Comparison of ENCODE assay signal across 17 cellular contexts in the genomic region with DNA sequence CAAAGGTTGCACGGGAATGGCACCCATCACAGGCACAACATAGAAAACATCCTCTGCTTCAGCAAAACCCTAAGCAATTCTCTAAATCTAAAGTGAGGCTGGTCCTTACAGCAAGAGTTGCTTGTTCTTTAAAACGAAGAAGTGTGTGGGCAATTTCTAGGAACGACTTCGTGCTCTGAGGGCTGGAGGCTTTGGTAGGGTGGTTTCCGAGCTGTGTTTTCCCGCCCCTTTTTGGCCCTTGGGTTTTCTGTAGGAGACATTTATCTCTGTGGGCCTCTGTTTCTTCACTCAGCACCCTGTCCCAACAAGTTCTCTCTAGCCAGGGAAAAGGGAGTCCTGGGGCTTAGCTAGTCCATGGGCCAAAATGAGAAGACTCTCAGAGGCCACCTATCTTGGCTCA.
DNase-seq lines count a peak whose midpoint lies in the region; ATAC-seq and TF ChIP-seq lines count a peak whose summit lies in the region.
"Had no signal": no experiment of that assay in that cellular context is flagged by ENCODE, and none has a peak within 500 bp of the region (broad histone marks: within the 10 kb centered on the region; RNA-seq: fewer than 3 reads in every experiment).

No MANE protein-coding gene starts in this region.

- peaks cover 0 to 12% (median 5%) of the 10 kb centered on the region in 4 donors for H3K36me3 ChIP-seq in esophagus muscularis mucosa
- H3K36me3 ChIP-seq: HAP-1 had no signal

- no peak overlapping the region for H3K27ac ChIP-seq in esophagus muscularis mucosa (replicated peaks in 1 of 4)
- H3K27ac ChIP-seq: 22Rv1, A549, C4-2B had no signal

- no peak overlapping the region for H3K4me3 ChIP-seq in esophagus muscularis mucosa
- H3K4me3 ChIP-seq: A549, HAP-1 had no signal

- peak; percentile 13 for ATAC-seq in activated CD8-positive, alpha-beta T cell treated with anti-CD3 and anti-CD28 coated beads for 36 hours
- no peak for ATAC-seq in activated CD8-positive, alpha-beta T cell treated with anti-CD3 and anti-CD28 coated beads, Interleukin-2, amount 10 ng/mL, durations not matched to agents 7 days and 5 days
- peak; percentile 43 for ATAC-seq in activated T-helper 17 cell treated with anti-CD3 and anti-CD28 coated beads, Interleukin-2, amount 50 U/mL, for 72 hours (replicated peaks)
- ATAC-seq: A549 had no signal

- H3K27ac Mint-ChIP-seq in activated CD8-positive, alpha-beta T cell treated with anti-CD3 and anti-CD28 coated beads for 36 hours: no peak overlapping the region
- no peak overlapping the region for H3K27ac Mint-ChIP-seq in activated CD8-positive, alpha-beta T cell treated with anti-CD3 and anti-CD28 coated beads, Interleukin-2, amount 10 ng/mL, durations not matched to agents 7 days and 5 days
- no peak overlapping the region for H3K27ac Mint-ChIP-seq in activated T-helper 17 cell treated with anti-CD3 and anti-CD28 coated beads, Interleukin-2, amount 50 U/mL, for 72 hours
- no peak overlapping the region for H3K27ac Mint-ChIP-seq in progenitor cell of endocrine pancreas
- H3K27ac Mint-ChIP-seq: CD4-positive, alpha-beta memory T cell had no signal

- no peaks in the 10 kb centered on the region for H3K4me1 Mint-ChIP-seq in activated CD8-positive, alpha-beta T cell treated with anti-CD3 and anti-CD28 coated beads for 36 hours (ENCODE audit: low read depth)
- no peaks in the 10 kb centered on the region for H3K4me1 Mint-ChIP-seq in activated CD8-positive, alpha-beta T cell treated with anti-CD3 and anti-CD28 coated beads, Interleukin-2, amount 10 ng/mL, durations not matched to agents 7 days and 5 days (ENCODE audit: low read depth)
- no peaks in the 10 kb centered on the region for H3K4me1 Mint-ChIP-seq in activated T-helper 17 cell treated with anti-CD3 and anti-CD28 coated beads, Interleukin-2, amount 50 U/mL, for 72 hours
- H3K4me1 Mint-ChIP-seq in progenitor cell of endocrine pancreas (ENCODE audit: low read depth): no peaks in the 10 kb centered on the region
- H3K4me1 Mint-ChIP-seq: CD4-positive, alpha-beta memory T cell had no signal

- H3K9me3 ChIP-seq in esophagus muscularis mucosa: no peaks in the 10 kb centered on the region
- H3K9me3 ChIP-seq: A549, HAP-1 had no signal

- peaks cover 0 to 5% (median 2%) of the 10 kb centered on the region in 4 donors for H3K4me1 ChIP-seq in esophagus muscularis mucosa
- H3K4me1 ChIP-seq: A549, HAP-1 had no signal

- no peak for TF ChIP-seq CTCF in activated CD8-positive, alpha-beta T cell treated with anti-CD3 and anti-CD28 coated beads for 36 hours (IDR thresholded peaks at IDR 0.05)
- no peak for TF ChIP-seq CTCF in esophagus muscularis mucosa (IDR thresholded peaks at IDR 0.05)
- TF ChIP-seq CTCF in progenitor cell of endocrine pancreas (IDR thresholded peaks at IDR 0.05; ENCODE audit: unreplicated experiment): no peak

- no peak for TF ChIP-seq POLR2A in esophagus muscularis mucosa (IDR thresholded peaks at IDR 0.05; ENCODE audit: low read depth)

- H3K27me3 ChIP-seq in esophagus muscularis mucosa: no peaks in the 10 kb centered on the region

- H3K27me3 Mint-ChIP-seq in activated CD8-positive, alpha-beta T cell treated with anti-CD3 and anti-CD28 coated beads for 36 hours: no peaks in the 10 kb centered on the region
- peaks cover 2% of the 10 kb centered on the region for H3K27me3 Mint-ChIP-seq in activated CD8-positive, alpha-beta T cell treated with anti-CD3 and anti-CD28 coated beads, Interleukin-2, amount 10 ng/mL, durations not matched to agents 7 days and 5 days (ENCODE audit: low read depth)
- no peaks in the 10 kb centered on the region for H3K27me3 Mint-ChIP-seq in activated T-helper 17 cell treated with anti-CD3 and anti-CD28 coated beads, Interleukin-2, amount 50 U/mL, for 72 hours
- H3K27me3 Mint-ChIP-seq in progenitor cell of endocrine pancreas: peaks cover 7% of the 10 kb centered on the region
- H3K27me3 Mint-ChIP-seq: CD4-positive, alpha-beta memory T cell had no signal

- WGBS in esophagus muscularis mucosa: 70% methylated on average over 6 of the region's 6 CpGs

- no peaks in the 10 kb centered on the region for H3K36me3 Mint-ChIP-seq in activated CD8-positive, alpha-beta T cell treated with anti-CD3 and anti-CD28 coated beads for 36 hours (ENCODE audit: low read depth)
- no peaks in the 10 kb centered on the region for H3K36me3 Mint-ChIP-seq in activated CD8-positive, alpha-beta T cell treated with anti-CD3 and anti-CD28 coated beads, Interleukin-2, amount 10 ng/mL, durations not matched to agents 7 days and 5 days (ENCODE audit: low read depth)
- no peaks in the 10 kb centered on the region for H3K36me3 Mint-ChIP-seq in activated T-helper 17 cell treated with anti-CD3 and anti-CD28 coated beads, Interleukin-2, amount 50 U/mL, for 72 hours (ENCODE audit: low read depth)
- H3K36me3 Mint-ChIP-seq in progenitor cell of endocrine pancreas (ENCODE audit: insufficient read depth): no peaks in the 10 kb centered on the region
- H3K36me3 Mint-ChIP-seq: CD4-positive, alpha-beta memory T cell had no signal

- CTCF ChIA-PET in activated CD8-positive, alpha-beta T cell treated with anti-CD3 and anti-CD28 coated beads for 36 hours (lab: Charles Lee): interaction anchor here (1.3 kb wide), 1 partner anchor 76 kb away, joined by 3 read pairs; no protein-coding TSS in a partner anchor
- CTCF ChIA-PET in activated CD8-positive, alpha-beta T cell treated with anti-CD3 and anti-CD28 coated beads, Interleukin-2, amount 10 ng/mL, durations not matched to agents 7 days and 5 days (lab: Charles Lee): no interaction called here

- peak; percentile 14 for DNase-seq in activated CD8-positive, alpha-beta T cell treated with anti-CD3 and anti-CD28 coated beads for 36 hours
- no peak for DNase-seq in activated CD8-positive, alpha-beta T cell treated with anti-CD3 and anti-CD28 coated beads, Interleukin-2, amount 10 ng/mL, durations not matched to agents 7 days and 5 days
- peak; percentile 19 for DNase-seq in OCI-M1 (lab: John Stamatoyannopoulos, UW)
- no peak for DNase-seq in esophagus muscularis mucosa (ENCODE audit: extremely low spot score)
- DNase-seq in activated CD4-positive, CD25-positive, alpha-beta regulatory T cell treated with anti-CD3 and anti-CD28 coated beads, Interleukin-2, amount 50 U/mL, for 72 hours: no peak
- DNase-seq in progenitor cell of endocrine pancreas (ENCODE audit: low spot score, unreplicated experiment): no peak
- DNase-seq: AML-193; CD4-positive, alpha-beta memory T cell; DMS153; DMS79; GDM1; GOT3 had no signal

- TF ChIP-seq EP300 in esophagus muscularis mucosa (IDR thresholded peaks at IDR 0.05): no peak

- no peak overlapping the region for H3K4me3 Mint-ChIP-seq in activated CD8-positive, alpha-beta T cell treated with anti-CD3 and anti-CD28 coated beads for 36 hours
- H3K4me3 Mint-ChIP-seq in activated CD8-positive, alpha-beta T cell treated with anti-CD3 and anti-CD28 coated beads, Interleukin-2, amount 10 ng/mL, durations not matched to agents 7 days and 5 days: no peak overlapping the region
- H3K4me3 Mint-ChIP-seq in activated T-helper 17 cell treated with anti-CD3 and anti-CD28 coated beads, Interleukin-2, amount 50 U/mL, for 72 hours: no peak overlapping the region
- no peak overlapping the region for H3K4me3 Mint-ChIP-seq in progenitor cell of endocrine pancreas (ENCODE audit: low read depth)
- H3K4me3 Mint-ChIP-seq: CD4-positive, alpha-beta memory T cell had no signal

- H3K9me3 Mint-ChIP-seq in activated CD8-positive, alpha-beta T cell treated with anti-CD3 and anti-CD28 coated beads for 36 hours: no peaks in the 10 kb centered on the region
- H3K9me3 Mint-ChIP-seq in activated CD8-positive, alpha-beta T cell treated with anti-CD3 and anti-CD28 coated beads, Interleukin-2, amount 10 ng/mL, durations not matched to agents 7 days and 5 days (ENCODE audit: insufficient read depth): no peaks in the 10 kb centered on the region
- H3K9me3 Mint-ChIP-seq in activated T-helper 17 cell treated with anti-CD3 and anti-CD28 coated beads, Interleukin-2, amount 50 U/mL, for 72 hours: no peaks in the 10 kb centered on the region
- no peaks in the 10 kb centered on the region for H3K9me3 Mint-ChIP-seq in progenitor cell of endocrine pancreas (ENCODE audit: low read depth)
- H3K9me3 Mint-ChIP-seq: CD4-positive, alpha-beta memory T cell had no signal

- intact Hi-C loops in activated CD8-positive, alpha-beta T cell treated with anti-CD3 and anti-CD28 coated beads for 36 hours (cut with micrococcal nuclease): no loop called here
- intact Hi-C loops in esophagus muscularis mucosa (cut with DNase I): no loop called here

- POLR2A ChIA-PET in activated CD8-positive, alpha-beta T cell treated with anti-CD3 and anti-CD28 coated beads for 36 hours (lab: Charles Lee): no interaction called here
- POLR2A ChIA-PET in activated CD8-positive, alpha-beta T cell treated with anti-CD3 and anti-CD28 coated beads, Interleukin-2, amount 10 ng/mL, durations not matched to agents 7 days and 5 days (lab: Charles Lee): no interaction called here

Comparison
In these comparisons a context has a peak if more than half of its experiments do, and no peak if none do; other contexts are left out.
1. DNase-seq: peak in activated CD8-positive, alpha-beta T cell treated with anti-CD3 and anti-CD28 coated beads for 36 hours (single experiment) and OCI-M1 (single experiment); none in activated CD8-positive, alpha-beta T cell treated with anti-CD3 and anti-CD28 coated beads, Interleukin-2, amount 10 ng/mL, durations not matched to agents 7 days and 5 days (single experiment), esophagus muscularis mucosa (single experiment), activated CD4-positive, CD25-positive, alpha-beta regulatory T cell treated with anti-CD3 and anti-CD28 coated beads, Interleukin-2, amount 50 U/mL, for 72 hours (single experiment) and progenitor cell of endocrine pancreas (single experiment).